ENCODE assay signal across 8 cellular contexts in the genomic region with DNA sequence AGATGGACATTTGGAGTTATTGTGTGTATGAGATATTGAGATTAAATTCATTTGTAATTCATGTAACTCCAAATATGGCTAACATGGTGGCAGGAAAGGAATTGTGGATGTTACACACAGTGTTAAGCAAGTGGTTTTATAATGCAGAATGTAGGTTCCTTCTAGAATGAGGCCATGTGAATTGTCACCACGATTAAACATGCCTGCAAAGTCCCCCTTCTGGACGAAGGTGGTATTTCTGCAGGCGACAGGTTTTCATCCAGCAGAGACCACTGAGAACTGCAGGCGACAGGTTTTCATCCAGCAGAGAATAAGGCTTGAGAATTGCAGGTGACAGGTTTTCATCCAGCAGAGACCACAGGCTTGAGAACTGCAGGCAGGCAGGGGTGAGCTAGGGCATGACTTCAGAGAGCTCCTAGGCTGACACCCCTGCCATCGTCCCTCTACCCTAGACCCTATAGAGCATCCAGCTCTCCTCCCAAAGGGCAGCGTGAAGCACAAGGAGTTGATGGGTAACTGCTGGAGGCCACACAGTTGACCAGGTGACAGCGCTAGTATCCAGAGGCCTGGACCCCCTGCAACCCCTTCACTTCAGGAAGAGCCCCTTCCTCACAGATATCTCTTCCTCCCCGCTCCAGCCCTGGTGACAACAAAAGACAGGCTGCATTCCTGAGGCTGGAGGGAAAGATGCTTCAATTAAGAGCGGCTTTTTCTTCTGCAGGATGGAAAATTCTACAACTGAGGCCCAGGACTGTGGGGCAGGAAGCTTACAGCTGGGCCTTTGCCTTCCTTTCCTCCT.
DNase-seq lines count a peak whose midpoint lies in the region; ATAC-seq and TF ChIP-seq lines count a peak whose summit lies in the region.

No MANE protein-coding gene starts in this region.

- no peak overlapping the region for H3K27ac Mint-ChIP-seq in T-cell

- H3K4me1 Mint-ChIP-seq in T-cell, result no peaks in the 10 kb centered on the region

- peaks cover 11 to 21% of the 10 kb centered on the region in 2 donors for H3K27me3 Mint-ChIP-seq in T-cell

- DNase-seq in GM04504 (ENCODE audit: low read depth), result peak; percentile 12
- DNase-seq in T-cell, result peak in 29 of 34 experiments; percentile 11 to 60 (median 37)
- peak; percentile 13 for DNase-seq in astrocyte of the cerebellum (ENCODE audit: low read depth)
- peak; percentile 47 for DNase-seq in iris pigment epithelial cell (ENCODE audit: low read depth)
- DNase-seq in stimulated activated CD4-positive, alpha-beta T cell treated with anti-CD3 and anti-CD28 coated beads, Interleukin-4, amount 100 ng/mL, for 4 hours, result peak; percentile 40 to 44
- DNase-seq in middle frontal gyrus (ENCODE audit: extremely low spot score, low spot score), result no peak
- no peak for DNase-seq in occipital lobe (lab: John Stamatoyannopoulos, UW)

- TF ChIP-seq CTCF in LNCAP (IDR thresholded peaks at IDR 0.05) (peak; percentile 70), astrocyte of the cerebellum (IDR thresholded peaks at IDR 0.05; ENCODE audit: low read depth, low read length, missing control alignments) (peak; percentile 82)

- POLR2A ChIA-PET in T-cell (lab: Charles Lee), result no interaction called here

- in situ Hi-C loops in astrocyte of the cerebellum (cut with HindIII; ENCODE audit: low sequenced_read_pairs), result no loop called here

- H3K4me3 Mint-ChIP-seq in T-cell, result no peak overlapping the region

- no peaks in the 10 kb centered on the region for H3K36me3 Mint-ChIP-seq in T-cell

- ATAC-seq in T-cell (replicated peaks in 1 of 4), result peak; percentile 48 to 65 (median 54)

- no peak overlapping the region for H3K4me3 ChIP-seq in astrocyte of the cerebellum (ENCODE audit: low read depth, low read length)

- CTCF ChIA-PET in T-cell (lab: Charles Lee), result interaction anchor here (1.0 to 2.3 kb wide), 4 partner anchors 200 to 332 kb away, joined by 3 to 12 read pairs (median 4); no protein-coding TSS in a partner anchor

- H3K9me3 Mint-ChIP-seq in T-cell, result no peaks in the 10 kb centered on the region

Comparison
In these comparisons a context has a peak if more than half of its experiments do, and no peak if none do; other contexts are left out.
1. DNase-seq: peak in GM04504 (single experiment), T-cell (29 of 34), astrocyte of the cerebellum (single experiment), iris pigment epithelial cell (single experiment) and stimulated activated CD4-positive, alpha-beta T cell treated with anti-CD3 and anti-CD28 coated beads, Interleukin-4, amount 100 ng/mL, for 4 hours (2 of 2); none in middle frontal gyrus (single experiment) and occipital lobe (single experiment).